Comparison of ENCODE assay signal across 23 cellular contexts in genomic region chr5:172933238-172933637, GRCh38. TPM values are rescaled to one million over a fixed set of nuclear protein-coding genes. Genes with fewer than 3 reads are reported as not detected.
DNase-seq lines count a peak whose midpoint lies in the region; ATAC-seq and TF ChIP-seq lines count a peak whose summit lies in the region.
"Had no signal": no experiment of that assay in that cellular context is flagged by ENCODE, and none has a peak within 500 bp of the region (broad histone marks: within the 10 kb centered on the region; RNA-seq: fewer than 3 reads in every experiment).

No MANE protein-coding gene starts in this region.

- CTCF ChIA-PET in CD8-positive, alpha-beta memory T cell (lab: Charles Lee) = interaction anchor here (0.8 to 13.6 kb wide), 21 partner anchors 9 to 235 kb away, joined by 3 to 270 read pairs (median 5); partner anchors contain the start of gene DUSP1

- peaks cover 22% of the 10 kb centered on the region for H3K36me3 Mint-ChIP-seq in HFFc6 (ENCODE audit: low read depth)
- peaks cover 30% of the 10 kb centered on the region for H3K36me3 Mint-ChIP-seq in stimulated activated effector memory CD8-positive, alpha-beta T cell treated with anti-CD3 and anti-CD28 coated beads, Interleukin-12 subunit alpha, Interleukin-12 subunit beta, amount 100 ng/mL, for 72 hours
- H3K36me3 Mint-ChIP-seq in CD8-positive, alpha-beta memory T cell = peaks cover 0 to 44% (median 11%) of the 10 kb centered on the region in 3 donors

- ATAC-seq in lower lobe of right lung = no peak
- no peak for ATAC-seq in stimulated activated effector memory CD8-positive, alpha-beta T cell treated with anti-CD3 and anti-CD28 coated beads, Interleukin-12 subunit alpha, Interleukin-12 subunit beta, amount 100 ng/mL, for 72 hours
- ATAC-seq in HG03095 (IDR thresholded peaks at IDR 0.05; ENCODE audit: unreplicated experiment) = no peak
- ATAC-seq in stimulated activated naive CD8-positive, alpha-beta T cell treated with anti-CD3 and anti-CD28 coated beads, Interleukin-15, Interleukin-2, amounts not matched to agents 100 U/mL and 50 U/mL, for 24 hours = no peak

- H3K9me3 ChIP-seq in ascending aorta (no peaks in the 10 kb centered on the region), lower lobe of right lung (no peaks in the 10 kb centered on the region), tibial artery (no peaks in the 10 kb centered on the region)
- no peaks in the 10 kb centered on the region for H3K9me3 ChIP-seq in CD8-positive, alpha-beta memory T cell (ENCODE audit: low read length)
- H3K9me3 ChIP-seq: BE2C, SJSA1 had no signal

- POLR2A ChIA-PET in CD8-positive, alpha-beta memory T cell (lab: Charles Lee) = interaction anchor here (0.6 to 2.3 kb wide), 3 partner anchors 156 to 219 kb away, joined by 4 to 8 read pairs (median 5); no protein-coding TSS in a partner anchor

- peaks cover 59% of the 10 kb centered on the region for H3K4me1 Mint-ChIP-seq in HFFc6 (ENCODE audit: low read depth)
- peaks cover 10% of the 10 kb centered on the region for H3K4me1 Mint-ChIP-seq in stimulated activated effector memory CD8-positive, alpha-beta T cell treated with anti-CD3 and anti-CD28 coated beads, Interleukin-12 subunit alpha, Interleukin-12 subunit beta, amount 100 ng/mL, for 72 hours
- H3K4me1 Mint-ChIP-seq in CD8-positive, alpha-beta memory T cell = peaks cover 6 to 7% (median 7%) of the 10 kb centered on the region in 3 donors

- intact Hi-C loops in ascending aorta (cut with DNase I) (loop anchor here (2.0 to 5.0 kb wide), 2 partner anchors 60 to 161 kb away; partner anchors contain the start of gene DUSP1), lower lobe of right lung (cut with DNase I) (no loop called here), tibial artery (cut with DNase I; ENCODE audit: low total_unique reads) (loop anchor here (10.0 kb wide), 1 partner anchor 458 kb away; no protein-coding TSS in a partner anchor)

- H3K4me3 ChIP-seq in ascending aorta (no peak overlapping the region), lower lobe of right lung (no peak overlapping the region), tibial artery (no peak overlapping the region)
- no peak overlapping the region for H3K4me3 ChIP-seq in CD8-positive, alpha-beta memory T cell (ENCODE audit: low read length)
- H3K4me3 ChIP-seq: PC-9, SJSA1 had no signal

- peak overlapping the region; percentile 61 for H3K27ac Mint-ChIP-seq in HFFc6
- H3K27ac Mint-ChIP-seq in stimulated activated effector memory CD8-positive, alpha-beta T cell treated with anti-CD3 and anti-CD28 coated beads, Interleukin-12 subunit alpha, Interleukin-12 subunit beta, amount 100 ng/mL, for 72 hours = no peak overlapping the region
- peak overlapping the region in 3 of 8 donors; percentile 29 to 73 (median 32) for H3K27ac Mint-ChIP-seq in CD8-positive, alpha-beta memory T cell

- DNase-seq in HFFc6 (no peak), ascending aorta (ENCODE audit: low spot score in 2 of 2) (no peak), lower lobe of right lung (no peak), tibial artery (no peak)
- DNase-seq in stimulated activated effector memory CD8-positive, alpha-beta T cell treated with anti-CD3 and anti-CD28 coated beads, Interleukin-12 subunit alpha, Interleukin-12 subunit beta, amount 100 ng/mL, for 72 hours (ENCODE audit: low spot score in 2 of 2) = no peak
- no peak for DNase-seq in CD8-positive, alpha-beta memory T cell
- no peak for DNase-seq in stimulated activated naive CD8-positive, alpha-beta T cell treated with anti-CD3 and anti-CD28 coated beads, Interleukin-15, Interleukin-2, amounts not matched to agents 100 U/mL and 50 U/mL, for 24 hours
- DNase-seq: ACHN, BE2C, DMS153, DND-41, NCI-H1048, NCI-H1417, NCI-H1694 treated with DMSO at 0.1 percent for 48 hours, NCI-H2081, NCI-H2227 treated with DMSO at 0.1 percent for 48 hours, NCI-H526 treated with DMSO at 0.1 percent for 48 hours, PC-9, Right ventricle myocardium superior, RPMI8226 had no signal

- H3K27ac ChIP-seq in ascending aorta (peak overlapping the region; percentile 93 to 94), lower lobe of right lung (peak overlapping the region; percentile 75), tibial artery (peak overlapping the region; percentile 65 to 75)
- no peak overlapping the region for H3K27ac ChIP-seq in CD8-positive, alpha-beta memory T cell (ENCODE audit: low read depth, low read length)
- H3K27ac ChIP-seq: PC-9, SJSA1 had no signal

- H3K27me3 ChIP-seq in ascending aorta (no peaks in the 10 kb centered on the region), lower lobe of right lung (ENCODE audit: low read depth) (no peaks in the 10 kb centered on the region), tibial artery (no peaks in the 10 kb centered on the region)
- no peaks in the 10 kb centered on the region for H3K27me3 ChIP-seq in CD8-positive, alpha-beta memory T cell (ENCODE audit: insufficient read depth, low read length, poor library complexity, severe bottlenecking)
- H3K27me3 ChIP-seq: BE2C, SJSA1 had no signal

- peaks cover 12% of the 10 kb centered on the region for H3K27me3 Mint-ChIP-seq in HFFc6 (ENCODE audit: insufficient read depth)
- no peaks in the 10 kb centered on the region for H3K27me3 Mint-ChIP-seq in CD8-positive, alpha-beta memory T cell
- H3K27me3 Mint-ChIP-seq: IgD-negative memory B cell had no signal

- H3K4me3 Mint-ChIP-seq in HFFc6 = no peak overlapping the region
- no peak overlapping the region for H3K4me3 Mint-ChIP-seq in stimulated activated effector memory CD8-positive, alpha-beta T cell treated with anti-CD3 and anti-CD28 coated beads, Interleukin-12 subunit alpha, Interleukin-12 subunit beta, amount 100 ng/mL, for 72 hours
- H3K4me3 Mint-ChIP-seq in CD8-positive, alpha-beta memory T cell = no peak overlapping the region
- H3K4me3 Mint-ChIP-seq: IgD-negative memory B cell had no signal

- no peaks in the 10 kb centered on the region for H3K9me3 Mint-ChIP-seq in HFFc6
- no peaks in the 10 kb centered on the region for H3K9me3 Mint-ChIP-seq in stimulated activated effector memory CD8-positive, alpha-beta T cell treated with anti-CD3 and anti-CD28 coated beads, Interleukin-12 subunit alpha, Interleukin-12 subunit beta, amount 100 ng/mL, for 72 hours
- no peaks in the 10 kb centered on the region for H3K9me3 Mint-ChIP-seq in CD8-positive, alpha-beta memory T cell
- H3K9me3 Mint-ChIP-seq: IgD-negative memory B cell had no signal

- H3K36me3 ChIP-seq in ascending aorta (peaks cover 21 to 56% of the 10 kb centered on the region in 2 donors), lower lobe of right lung (peaks cover 59% of the 10 kb centered on the region), tibial artery (peaks cover 35 to 62% (median 47%) of the 10 kb centered on the region in 3 donors)
- peaks cover 13% of the 10 kb centered on the region for H3K36me3 ChIP-seq in CD8-positive, alpha-beta memory T cell (ENCODE audit: insufficient read depth, low read length)

- H3K4me1 ChIP-seq in ascending aorta = peaks cover 18 to 22% of the 10 kb centered on the region in 2 donors
- H3K4me1 ChIP-seq in lower lobe of right lung = peaks cover 26% of the 10 kb centered on the region
- peaks cover 0 to 27% (median 21%) of the 10 kb centered on the region in 4 donors for H3K4me1 ChIP-seq in tibial artery
- H3K4me1 ChIP-seq in CD8-positive, alpha-beta memory T cell (ENCODE audit: insufficient read depth, low read length) = no peaks in the 10 kb centered on the region

- no peak for TF ChIP-seq CTCF in HFFc6 (IDR thresholded peaks at IDR 0.05)
- TF ChIP-seq CTCF in ascending aorta (IDR thresholded peaks at IDR 0.05) = no peak
- no peak for TF ChIP-seq CTCF in lower lobe of right lung (IDR thresholded peaks at IDR 0.05)
- TF ChIP-seq CTCF in tibial artery (IDR thresholded peaks at IDR 0.05) = no peak

RNA-seq across cellular contexts. Expression of gene RPL26L1, which starts 26.0 kb away (rescaled TPM):
- total RNA-seq in HFFc6 (2021; fragmentation: NEBNext Ultra II Directional; extraction: Animal tissue kit (Norgen Biotek cat#: 25700)) = 100 to 1,000 TPM in 5 of 6 experiments, 10 to 100 TPM in 1; 88.9 to 122 (median 113) TPM
- total RNA-seq in ascending aorta = 0.75 TPM
- total RNA-seq in lower lobe of right lung = 16.6 TPM
- total RNA-seq in CD8-positive, alpha-beta memory T cell = 10 to 100 TPM; 91.9 to 92.3 TPM
- polyA plus RNA-seq in CD8-positive, alpha-beta memory T cell = 35.6 TPM

RNA-seq across cellular contexts. Expression of gene ATP6V0E1, which starts 50.3 kb away (rescaled TPM):
- 100 to 1,000 TPM; 462 to 606 (median 488) TPM for total RNA-seq in HFFc6 (2021; fragmentation: NEBNext Ultra II Directional; extraction: Animal tissue kit (Norgen Biotek cat#: 25700))
- total RNA-seq in ascending aorta = 62.6 TPM
- total RNA-seq in lower lobe of right lung = 285 TPM
- 100 to 1,000 TPM; 171 to 179 TPM for total RNA-seq in CD8-positive, alpha-beta memory T cell
- 468 TPM for polyA plus RNA-seq in CD8-positive, alpha-beta memory T cell

Comparison
In these comparisons a context has a peak if more than half of its experiments do, and no peak if none do; other contexts are left out.
1. RNA of gene RPL26L1, which starts 26.0 kb away (total RNA-seq): 88.9 to 122 TPM in HFFc6, 91.9 to 92.3 TPM in CD8-positive, alpha-beta memory T cell and 16.6 TPM in lower lobe of right lung (single experiment); 0.75 TPM in ascending aorta (single experiment); every median in the first group is over 10 times any median in the second.